Comparison of ENCODE assay signal across 8 cellular contexts in genomic region chr5:131795128-131795719, GRCh38. TPM values are rescaled to one million over a fixed set of nuclear protein-coding genes. Genes with fewer than 3 reads are reported as not detected.
A peak's percentile ranks its signal among the peaks of the same experiment; 100 is the strongest.
DNase-seq lines count a peak whose midpoint lies in the region; ATAC-seq and TF ChIP-seq lines count a peak whose summit lies in the region.

No MANE protein-coding gene starts in this region.

- in situ Hi-C loops in mammary epithelial cell (cut with MboI; ENCODE audit: low sequenced_read_pairs in 2 of 2) = no loop called here

- TF ChIP-seq CTCF in KMS-11 (conservative IDR thresholded peaks at IDR 0.05; ENCODE audit: low read depth, low read length) (no peak), mammary epithelial cell (conservative IDR thresholded peaks at IDR 0.05 in 1 of 2, IDR thresholded peaks at IDR 0.05 in 1 of 2; ENCODE audit: extremely low read depth in 1 of 2, insufficient read depth in 1 of 2, low read depth in 1 of 2, low read length in 2 of 2) (no peak)

- H3K36me3 ChIP-seq in BLaER1 (no peaks in the 10 kb centered on the region; the same call in 1 of the 2 replicates), KMS-11 (ENCODE audit: insufficient read depth) (no peaks in the 10 kb centered on the region), mammary epithelial cell (ENCODE audit: insufficient read depth, low read length) (no peaks in the 10 kb centered on the region)

- BruUV-seq in mammary epithelial cell (replicated peaks; lab: Mats Ljungman, UMichigan) = no TSS peak

- H3K4me3 ChIP-seq in BLaER1 (peak overlapping the region; percentile 96), KMS-11 (IDR thresholded peaks at IDR 0.05; ENCODE audit: insufficient read depth, low read depth, low read length) (no peak overlapping the region), mammary epithelial cell (replicated peaks in 1 of 3; ENCODE audit: insufficient read depth in 1 of 3, low read depth in 2 of 3, low read length in 3 of 3) (peak overlapping the region; percentile 93 to 97 (median 94))

- H3K9me3 ChIP-seq in BLaER1 (0 out of 2 replicates have a peak, but pooled peaks cover 2% of the 10 kb centered on the region), mammary epithelial cell (replicated peaks; ENCODE audit: insufficient read depth, low read length) (no peaks in the 10 kb centered on the region)

- H3K4me1 ChIP-seq in BLaER1 = peaks cover 32% of the 10 kb centered on the region
- H3K4me1 ChIP-seq in KMS-11 (ENCODE audit: low read depth, poor library complexity, severe bottlenecking) = peaks cover 21% of the 10 kb centered on the region
- H3K4me1 ChIP-seq in mammary epithelial cell (ENCODE audit: insufficient read depth, low read length) = peaks cover 13% of the 10 kb centered on the region

- H3K9ac ChIP-seq in BLaER1 (peak overlapping the region; percentile 96), KMS-11 (peak overlapping the region; percentile 92; the same call in 1 of the 2 replicates), mammary epithelial cell (ENCODE audit: insufficient read depth, low read length) (no peak overlapping the region)

- CTCF ChIA-PET in mammary epithelial cell (lab: Charles Lee; ENCODE audit: low non-redundant PET) = no interaction called here

- H3K27me3 Mint-ChIP-seq in natural killer cell treated with Interleukin-12 subunit alpha and Interleukin-12 subunit beta and Interleukin-15 and Interleukin-18, amount 100 ng/mL, for 72 hours = no peaks in the 10 kb centered on the region

- H3K4me2 ChIP-seq in BLaER1 (peak overlapping the region; percentile 85), KMS-11 (peak overlapping the region; percentile 77), mammary epithelial cell (ENCODE audit: insufficient read depth, low read depth, low read length) (peak overlapping the region; percentile 77)

- intact Hi-C loops in mammary epithelial cell (cut with micrococcal nuclease) = loop anchor here (1.0 to 10.0 kb wide), 4 partner anchors 48 to 212 kb away; partner anchors contain the start of gene RAPGEF6

- H3K27ac Mint-ChIP-seq in natural killer cell treated with Interleukin-12 subunit alpha and Interleukin-12 subunit beta and Interleukin-15 and Interleukin-18, amount 100 ng/mL, for 72 hours = peak overlapping the region; percentile 86 to 94

- DNase-seq in mammary epithelial cell (no peak), DMS153 treated with DMSO at 0.1 percent for 48 hours (lab: John Stamatoyannopoulos, UW; ENCODE audit: unreplicated experiment) (no peak), kidney tubule cell (ENCODE audit: low spot score) (no peak), RPMI8226 (no peak)
- DNase-seq in natural killer cell treated with Interleukin-12 subunit alpha and Interleukin-12 subunit beta and Interleukin-15 and Interleukin-18, amount 100 ng/mL, for 72 hours (ENCODE audit: low spot score) = no peak

- 86% methylated on average over 7 of the region's 7 CpGs for WGBS in mammary epithelial cell (ENCODE audit: low coverage, missing lambda C conversion rate)

- H3K36me3 Mint-ChIP-seq in natural killer cell treated with Interleukin-12 subunit alpha and Interleukin-12 subunit beta and Interleukin-15 and Interleukin-18, amount 100 ng/mL, for 72 hours = no peaks in the 10 kb centered on the region

- H4K20me1 ChIP-seq in BLaER1 = peaks cover 62% of the 10 kb centered on the region
- peaks cover 10% of the 10 kb centered on the region; the same call in 1 of the 2 replicates for H4K20me1 ChIP-seq in KMS-11 (ENCODE audit: insufficient read depth)
- no peaks in the 10 kb centered on the region for H4K20me1 ChIP-seq in mammary epithelial cell (ENCODE audit: insufficient read depth, low read length)

- peak overlapping the region; percentile 97 for H3K4me3 Mint-ChIP-seq in natural killer cell treated with Interleukin-12 subunit alpha and Interleukin-12 subunit beta and Interleukin-15 and Interleukin-18, amount 100 ng/mL, for 72 hours

- no peak for ATAC-seq in natural killer cell treated with Interleukin-12 subunit alpha and Interleukin-12 subunit beta and Interleukin-15 and Interleukin-18, amount 100 ng/mL, for 72 hours
- no peak for ATAC-seq in GM21717 (IDR thresholded peaks at IDR 0.05; ENCODE audit: unreplicated experiment)

- H2AFZ ChIP-seq in KMS-11 (ENCODE audit: low read depth) = no peak overlapping the region
- H2AFZ ChIP-seq in mammary epithelial cell (ENCODE audit: low read depth, low read length) = no peak overlapping the region

- H3K27me3 ChIP-seq in BLaER1 (no peaks in the 10 kb centered on the region), KMS-11 (ENCODE audit: insufficient read depth, low read depth) (no peaks in the 10 kb centered on the region), mammary epithelial cell (ENCODE audit: insufficient read depth, low read length) (no peaks in the 10 kb centered on the region)

- H3K27ac ChIP-seq in BLaER1 (no peak overlapping the region), KMS-11 (no peak overlapping the region), mammary epithelial cell (ENCODE audit: insufficient read depth, low read depth, low read length) (no peak overlapping the region)

- dilution Hi-C loops in mammary epithelial cell (cut with HindIII; ENCODE audit: low sequenced_read_pairs) = no loop called here

- H3K79me2 ChIP-seq in KMS-11 (ENCODE audit: insufficient read depth, low read depth) (peaks cover 59% of the 10 kb centered on the region), mammary epithelial cell (ENCODE audit: insufficient read depth, low read length) (peaks cover 66% of the 10 kb centered on the region)

- peaks cover 29 to 32% of the 10 kb centered on the region in 2 donors for H3K4me1 Mint-ChIP-seq in natural killer cell treated with Interleukin-12 subunit alpha and Interleukin-12 subunit beta and Interleukin-15 and Interleukin-18, amount 100 ng/mL, for 72 hours (ENCODE audit: low read depth in 2 of 2)

- no peaks in the 10 kb centered on the region for H3K9me3 Mint-ChIP-seq in natural killer cell treated with Interleukin-12 subunit alpha and Interleukin-12 subunit beta and Interleukin-15 and Interleukin-18, amount 100 ng/mL, for 72 hours

RNA-seq across cellular contexts. Expression of gene FNIP1, which starts 1.6 kb away (rescaled TPM):
- total RNA-seq in mammary epithelial cell = 10 to 100 TPM; 27.3 to 69.2 TPM
- 11.4 TPM for polyA plus RNA-seq in mammary epithelial cell
- polyA minus RNA-seq in mammary epithelial cell = 12.3 TPM
- 10 to 100 TPM; 27.5 to 27.7 TPM for total RNA-seq in natural killer cell treated with Interleukin-12 subunit alpha and Interleukin-12 subunit beta and Interleukin-15 and Interleukin-18, amount 100 ng/mL, for 72 hours
